In genomic region chr17:72725432-72726068, GRCh38 we compare ENCODE assay signal across 7 cellular contexts.
DNase-seq lines count a peak whose midpoint lies in the region; ATAC-seq and TF ChIP-seq lines count a peak whose summit lies in the region.

No MANE protein-coding gene starts in this region.

- H3K27ac ChIP-seq in esophagus muscularis mucosa (replicated peaks in 1 of 4) (no peak overlapping the region), tibial artery (no peak overlapping the region)
- H3K27ac ChIP-seq in naive thymus-derived CD4-positive, alpha-beta T cell (ENCODE audit: low read depth, low read length) = no peak overlapping the region

- H3K9me3 ChIP-seq in esophagus muscularis mucosa (no peaks in the 10 kb centered on the region), tibial artery (no peaks in the 10 kb centered on the region)
- H3K9me3 ChIP-seq in naive thymus-derived CD4-positive, alpha-beta T cell (ENCODE audit: control insufficient read depth in 2 of 3, low read length in 3 of 3) = no peaks in the 10 kb centered on the region

- H3K36me3 ChIP-seq in esophagus muscularis mucosa (no peaks in the 10 kb centered on the region), tibial artery (no peaks in the 10 kb centered on the region)
- H3K36me3 ChIP-seq in naive thymus-derived CD4-positive, alpha-beta T cell (ENCODE audit: control insufficient read depth in 2 of 3, insufficient read depth in 3 of 3, low read length in 3 of 3) = no peaks in the 10 kb centered on the region

- H3K4me3 ChIP-seq in GM12875 (ENCODE audit: low read depth, low read length) = no peak overlapping the region
- H3K4me3 ChIP-seq in esophagus muscularis mucosa = no peak overlapping the region
- no peak overlapping the region for H3K4me3 ChIP-seq in naive thymus-derived CD4-positive, alpha-beta T cell (ENCODE audit: low read length)
- no peak overlapping the region for H3K4me3 ChIP-seq in tibial artery

- H3K27ac Mint-ChIP-seq in activated CD8-positive, alpha-beta T cell treated with anti-CD3 and anti-CD28 coated beads, Interleukin-2, amount 10 ng/mL, durations not matched to agents 7 days and 5 days = peak overlapping the region; percentile 80
- peak overlapping the region; percentile 76 to 97 (median 87) for H3K27ac Mint-ChIP-seq in naive thymus-derived CD4-positive, alpha-beta T cell

- CTCF ChIA-PET in activated CD8-positive, alpha-beta T cell treated with anti-CD3 and anti-CD28 coated beads, Interleukin-2, amount 10 ng/mL, durations not matched to agents 7 days and 5 days (lab: Charles Lee) = interaction anchor here (0.6 to 8.9 kb wide), 41 partner anchors 9 to 646 kb away, joined by 3 to 259 read pairs (median 4); partner anchors contain the start of genes COG1 and SSTR2
- CTCF ChIA-PET in naive thymus-derived CD4-positive, alpha-beta T cell (lab: Charles Lee) = interaction anchor here (0.6 to 4.9 kb wide), 20 partner anchors 9 to 1482 kb away, joined by 3 to 78 read pairs (median 4); no protein-coding TSS in a partner anchor

- no peaks in the 10 kb centered on the region for H3K9me3 Mint-ChIP-seq in activated CD8-positive, alpha-beta T cell treated with anti-CD3 and anti-CD28 coated beads, Interleukin-2, amount 10 ng/mL, durations not matched to agents 7 days and 5 days (ENCODE audit: insufficient read depth)
- no peaks in the 10 kb centered on the region for H3K9me3 Mint-ChIP-seq in naive thymus-derived CD4-positive, alpha-beta T cell

- H3K4me1 ChIP-seq in esophagus muscularis mucosa = no peaks in the 10 kb centered on the region
- peaks cover 10 to 26% of the 10 kb centered on the region in 2 donors for H3K4me1 ChIP-seq in naive thymus-derived CD4-positive, alpha-beta T cell (ENCODE audit: control insufficient read depth in 2 of 2, insufficient read depth in 2 of 2, low read length in 2 of 2)
- no peaks in the 10 kb centered on the region for H3K4me1 ChIP-seq in tibial artery

- H3K36me3 Mint-ChIP-seq in activated CD8-positive, alpha-beta T cell treated with anti-CD3 and anti-CD28 coated beads, Interleukin-2, amount 10 ng/mL, durations not matched to agents 7 days and 5 days (ENCODE audit: low read depth) = no peaks in the 10 kb centered on the region
- H3K36me3 Mint-ChIP-seq in naive thymus-derived CD4-positive, alpha-beta T cell = peaks cover 0 to 8% (median 0%) of the 10 kb centered on the region in 5 donors

- WGBS in esophagus muscularis mucosa = 21% methylated on average over 10 of the region's 10 CpGs

- H3K27me3 ChIP-seq in esophagus muscularis mucosa (no peaks in the 10 kb centered on the region), tibial artery (no peaks in the 10 kb centered on the region)
- H3K27me3 ChIP-seq in naive thymus-derived CD4-positive, alpha-beta T cell (ENCODE audit: control insufficient read depth in 2 of 2, insufficient read depth in 2 of 2, low read length in 2 of 2) = no peaks in the 10 kb centered on the region

- intact Hi-C loops in esophagus muscularis mucosa (cut with DNase I) = loop anchor here (5.0 kb wide), 1 partner anchor 432 kb away; no protein-coding TSS in a partner anchor
- intact Hi-C loops in naive thymus-derived CD4-positive, alpha-beta T cell (cut with micrococcal nuclease) = loop anchor here (2.0 to 5.0 kb wide), 12 partner anchors 137 to 1477 kb away; partner anchors contain the start of genes CDC42EP4 (in 1 of the 2), RPL38 (in 1 of the 2) and SLC39A11 (in 1 of the 2)
- intact Hi-C loops in tibial artery (cut with DNase I; ENCODE audit: low total_unique reads) = loop anchor here (10.0 kb wide), 2 partner anchors 161 to 429 kb away; no protein-coding TSS in a partner anchor

- no peaks in the 10 kb centered on the region for H3K27me3 Mint-ChIP-seq in activated CD8-positive, alpha-beta T cell treated with anti-CD3 and anti-CD28 coated beads, Interleukin-2, amount 10 ng/mL, durations not matched to agents 7 days and 5 days (ENCODE audit: low read depth)
- no peaks in the 10 kb centered on the region for H3K27me3 Mint-ChIP-seq in naive thymus-derived CD4-positive, alpha-beta T cell

- peaks cover 61% of the 10 kb centered on the region for H3K4me1 Mint-ChIP-seq in activated CD8-positive, alpha-beta T cell treated with anti-CD3 and anti-CD28 coated beads, Interleukin-2, amount 10 ng/mL, durations not matched to agents 7 days and 5 days (ENCODE audit: low read depth)
- H3K4me1 Mint-ChIP-seq in naive thymus-derived CD4-positive, alpha-beta T cell = peaks cover 27 to 61% (median 30%) of the 10 kb centered on the region in 7 donors

- no peak overlapping the region for H3K4me3 Mint-ChIP-seq in activated CD8-positive, alpha-beta T cell treated with anti-CD3 and anti-CD28 coated beads, Interleukin-2, amount 10 ng/mL, durations not matched to agents 7 days and 5 days
- H3K4me3 Mint-ChIP-seq in naive thymus-derived CD4-positive, alpha-beta T cell = peak overlapping the region in 9 of 10 donors; percentile 3 to 82 (median 48)

- ATAC-seq in activated CD8-positive, alpha-beta T cell treated with anti-CD3 and anti-CD28 coated beads, Interleukin-2, amount 10 ng/mL, durations not matched to agents 7 days and 5 days = peak; percentile 42
- ATAC-seq in naive thymus-derived CD4-positive, alpha-beta T cell = peak; percentile 60

- peak; percentile 93 for TF ChIP-seq CTCF in GM12875 (IDR thresholded peaks at IDR 0.05; ENCODE audit: borderline replicate concordance, insufficient read depth, low read depth, low read length)
- TF ChIP-seq CTCF in esophagus muscularis mucosa (IDR thresholded peaks at IDR 0.05) = peak; percentile 49 to 75 (median 59)
- TF ChIP-seq CTCF in tibial artery (IDR thresholded peaks at IDR 0.05) = peak; percentile 71 to 78

- TF ChIP-seq EP300 in esophagus muscularis mucosa (IDR thresholded peaks at IDR 0.05) = no peak

- no peak for TF ChIP-seq POLR2A in esophagus muscularis mucosa (IDR thresholded peaks at IDR 0.05; ENCODE audit: low read depth)

- POLR2A ChIA-PET in activated CD8-positive, alpha-beta T cell treated with anti-CD3 and anti-CD28 coated beads, Interleukin-2, amount 10 ng/mL, durations not matched to agents 7 days and 5 days (lab: Charles Lee) = interaction anchor here (1.9 kb wide), 1 partner anchor 468 kb away, joined by 5 read pairs; the partner anchor contains the start of gene COG1
- POLR2A ChIA-PET in naive thymus-derived CD4-positive, alpha-beta T cell (lab: Charles Lee) = interaction anchor here (2.1 kb wide), 1 partner anchor 467 kb away, joined by 7 read pairs; the partner anchor contains the start of gene COG1

- DNase-seq in HK-2 (ENCODE audit: unreplicated experiment) (peak; percentile 53), NCI-H526 (lab: John Stamatoyannopoulos, UW) (peak; percentile 31 to 81), esophagus muscularis mucosa (ENCODE audit: extremely low spot score) (no peak), tibial artery (no peak)
- peak; percentile 66 for DNase-seq in activated CD8-positive, alpha-beta T cell treated with anti-CD3 and anti-CD28 coated beads, Interleukin-2, amount 10 ng/mL, durations not matched to agents 7 days and 5 days
- DNase-seq in naive thymus-derived CD4-positive, alpha-beta T cell = peak in 7 of 9 donors; percentile 22 to 57 (median 41)

Comparison
In these comparisons a context has a peak if more than half of its experiments do, and no peak if none do; other contexts are left out.
1. DNase-seq: peak in HK-2 (single experiment), NCI-H526 (2 of 2), activated CD8-positive, alpha-beta T cell treated with anti-CD3 and anti-CD28 coated beads, Interleukin-2, amount 10 ng/mL, durations not matched to agents 7 days and 5 days (single experiment) and naive thymus-derived CD4-positive, alpha-beta T cell (7 of 9); none in esophagus muscularis mucosa (single experiment) and tibial artery (0 of 2).
2. Peak in every context shown above with its lines, with median percentiles within 50 percentile points of each other: CTCF ChIP-seq.